Comparison of ENCODE assay signal across 29 cellular contexts in the genomic region with DNA sequence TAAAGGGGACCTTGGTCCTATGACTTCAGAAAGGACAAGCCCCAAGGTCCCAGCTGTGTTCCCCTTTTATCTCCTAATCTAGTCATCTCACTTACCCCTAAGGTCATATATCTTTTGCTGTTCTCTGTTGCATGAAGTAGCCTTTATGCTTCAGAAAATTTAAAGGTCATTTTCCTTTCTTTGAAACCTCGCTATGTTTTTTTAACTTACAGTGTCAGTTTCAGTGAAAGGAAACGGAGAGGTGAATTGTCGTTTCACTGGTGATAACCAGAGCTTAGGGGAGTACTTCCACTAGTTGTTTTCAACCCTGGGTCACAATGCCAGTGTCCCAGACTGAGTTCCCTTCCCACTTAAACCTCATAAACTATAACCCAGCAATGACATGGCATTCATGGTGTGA.
DNase-seq lines count a peak whose midpoint lies in the region; ATAC-seq, FAIRE-seq and TF ChIP-seq lines count a peak whose summit lies in the region.
"Had no signal": no experiment of that assay in that cellular context is flagged by ENCODE, and none has a peak within 500 bp of the region (broad histone marks: within the 10 kb centered on the region; RNA-seq: fewer than 3 reads in every experiment).

No MANE protein-coding gene starts in this region.

- intact Hi-C loops in right cardiac atrium (cut with DNase I) (no loop called here), MCF 10A (cut with micrococcal nuclease) (loop anchor here (10.0 kb wide), 1 partner anchor 164 kb away; no protein-coding TSS in a partner anchor)

- DNase-seq in GM12892 (ENCODE audit: insufficient read length) = no peak
- peak; percentile 27 for DNase-seq in OCI-M1 (lab: John Stamatoyannopoulos, UW)
- no peak for DNase-seq in right cardiac atrium
- DNase-seq in MCF 10A (ENCODE audit: unreplicated experiment) = no peak
- DNase-seq in frontal cortex (ENCODE audit: low spot score in 2 of 2) = no peak
- DNase-seq: activated CD4-positive, alpha-beta T cell treated with anti-CD3 and anti-CD28 coated beads for 1 hour; activated CD8-positive, alpha-beta T cell treated with anti-CD3 and anti-CD28 coated beads for 36 hours; CD4-positive, CD25-positive, alpha-beta regulatory T cell; cortex of kidney; DND-41; head of caudate nucleus; KBM-7; MM.1S; naive B cell; NCI-H1436; nucleus accumbens; Right ventricle myocardium superior; stomach; T-helper 2 cell; thyroid gland had no signal

- no peaks in the 10 kb centered on the region for H3K27me3 Mint-ChIP-seq in MCF 10A (ENCODE audit: insufficient read depth, unreplicated experiment)
- H3K27me3 Mint-ChIP-seq: activated naive CD4-positive, alpha-beta T cell treated with anti-CD3 and anti-CD28 coated beads, Interleukin-2, amount 50 U/mL, for 24 hours; CD4-positive, CD25-positive, alpha-beta regulatory T cell had no signal

- H3K9me3 ChIP-seq in right cardiac atrium (ENCODE audit: control insufficient read depth, low read length) = no peaks in the 10 kb centered on the region
- H3K9me3 ChIP-seq: stomach, thyroid gland had no signal

- no peaks in the 10 kb centered on the region for H3K4me1 ChIP-seq in right cardiac atrium (ENCODE audit: control insufficient read depth, insufficient read depth, low read length)
- H3K4me1 ChIP-seq: stomach, thyroid gland had no signal

- TF ChIP-seq POLR2A in GM12892 (IDR thresholded peaks at IDR 0.05; ENCODE audit: low read depth, low read length) = no peak

- no peak overlapping the region for H3K4me3 ChIP-seq in right cardiac atrium (ENCODE audit: low read length)
- H3K4me3 ChIP-seq: cardiac muscle cell, stomach, thyroid gland had no signal

- H3K27ac ChIP-seq in right cardiac atrium (ENCODE audit: low read length) = no peak overlapping the region
- H3K27ac ChIP-seq: cardiac muscle cell, stomach, thyroid gland had no signal

- 45% methylated on average over 3 of the region's 3 CpGs for WGBS in right cardiac atrium

- H3K36me3 Mint-ChIP-seq in MCF 10A (ENCODE audit: insufficient read depth, unreplicated experiment) = no peaks in the 10 kb centered on the region
- H3K36me3 Mint-ChIP-seq: activated naive CD4-positive, alpha-beta T cell treated with anti-CD3 and anti-CD28 coated beads, Interleukin-2, amount 50 U/mL, for 24 hours; CD4-positive, CD25-positive, alpha-beta regulatory T cell; naive B cell had no signal

- no peak overlapping the region for H3K27ac Mint-ChIP-seq in MCF 10A (ENCODE audit: low read depth, unreplicated experiment)
- H3K27ac Mint-ChIP-seq: activated CD8-positive, alpha-beta T cell treated with anti-CD3 and anti-CD28 coated beads for 36 hours; activated naive CD4-positive, alpha-beta T cell treated with anti-CD3 and anti-CD28 coated beads, Interleukin-2, amount 50 U/mL, for 24 hours; activated T-helper 2 cell treated with anti-CD3 and anti-CD28 coated beads, Interferon-gamma antibody, Interleukin-2, Interleukin-4, amounts not matched to agents 10 μg/mL and 5 μg/mL and 100 μg/mL, durations not matched to agents 14 hours and 24 hours and 36 hours; CD4-positive, CD25-positive, alpha-beta regulatory T cell; naive B cell had no signal

- peak; percentile 75 for FAIRE-seq in GM12892 (lab: Jason Lieb, UNC)
- no peak for FAIRE-seq in frontal cortex (lab: Jason Lieb, UNC)
- FAIRE-seq: H1, HTR-8/SVneo, keratinocyte had no signal

- H3K4me1 Mint-ChIP-seq in MCF 10A (ENCODE audit: insufficient read depth, unreplicated experiment) = peaks cover 4% of the 10 kb centered on the region
- H3K4me1 Mint-ChIP-seq: activated naive CD4-positive, alpha-beta T cell treated with anti-CD3 and anti-CD28 coated beads, Interleukin-2, amount 50 U/mL, for 24 hours; CD4-positive, CD25-positive, alpha-beta regulatory T cell; naive B cell had no signal

- no peak overlapping the region for H3K4me3 Mint-ChIP-seq in MCF 10A (ENCODE audit: unreplicated experiment)
- H3K4me3 Mint-ChIP-seq: activated CD8-positive, alpha-beta T cell treated with anti-CD3 and anti-CD28 coated beads for 36 hours; activated naive CD4-positive, alpha-beta T cell treated with anti-CD3 and anti-CD28 coated beads, Interleukin-2, amount 50 U/mL, for 24 hours; CD4-positive, CD25-positive, alpha-beta regulatory T cell; naive B cell had no signal

- no peak for TF ChIP-seq CTCF in MCF 10A (IDR thresholded peaks at IDR 0.05; ENCODE audit: unreplicated experiment)

- no peaks in the 10 kb centered on the region for H3K27me3 ChIP-seq in right cardiac atrium (ENCODE audit: control insufficient read depth, insufficient read depth)
- H3K27me3 ChIP-seq: cardiac muscle cell, stomach, thyroid gland had no signal

- BruUV-seq in MCF 10A (replicated peaks; lab: Mats Ljungman, UMichigan) = no TSS peak

- ATAC-seq in GM21360 (IDR thresholded peaks at IDR 0.05; ENCODE audit: unreplicated experiment) (peak; percentile 47), HG03025 (IDR thresholded peaks at IDR 0.05; ENCODE audit: low FRiP score, unreplicated experiment) (peak; percentile 42), right cardiac atrium (no peak)
- no peak for ATAC-seq in activated CD4-positive, CD25-positive, alpha-beta regulatory T cell treated with anti-CD3 and anti-CD28 coated beads, Interleukin-2, amount 50 U/mL, for 24 hours
- ATAC-seq: activated CD8-positive, alpha-beta T cell treated with anti-CD3 and anti-CD28 coated beads for 36 hours had no signal

- H3K9me3 Mint-ChIP-seq in MCF 10A (ENCODE audit: unreplicated experiment) = no peaks in the 10 kb centered on the region
- H3K9me3 Mint-ChIP-seq: activated CD8-positive, alpha-beta T cell treated with anti-CD3 and anti-CD28 coated beads for 36 hours; activated naive CD4-positive, alpha-beta T cell treated with anti-CD3 and anti-CD28 coated beads, Interleukin-2, amount 50 U/mL, for 24 hours; activated T-helper 2 cell treated with anti-CD3 and anti-CD28 coated beads, Interferon-gamma antibody, Interleukin-2, Interleukin-4, amounts not matched to agents 10 μg/mL and 5 μg/mL and 100 μg/mL, durations not matched to agents 14 hours and 24 hours and 36 hours had no signal

- CTCF ChIA-PET in MCF 10A (lab: Yijun Ruan, JAX) = interaction anchor here (0.7 kb wide), 1 partner anchor 280 kb away, joined by 3 read pairs; no protein-coding TSS in a partner anchor

- POLR2A ChIA-PET in MCF 10A (lab: Yijun Ruan, JAX) = interaction anchor here (0.6 kb wide), 1 partner anchor 284 kb away, joined by 3 read pairs; no protein-coding TSS in a partner anchor

Comparison
In these comparisons a context has a peak if more than half of its experiments do, and no peak if none do; other contexts are left out.
1. ATAC-seq: peak in GM21360 (single experiment) and HG03025 (single experiment); none in right cardiac atrium (0 of 2) and activated CD4-positive, CD25-positive, alpha-beta regulatory T cell treated with anti-CD3 and anti-CD28 coated beads, Interleukin-2, amount 50 U/mL, for 24 hours (0 of 2).